ENCODE assay signal across 20 cellular contexts in the genomic region with DNA sequence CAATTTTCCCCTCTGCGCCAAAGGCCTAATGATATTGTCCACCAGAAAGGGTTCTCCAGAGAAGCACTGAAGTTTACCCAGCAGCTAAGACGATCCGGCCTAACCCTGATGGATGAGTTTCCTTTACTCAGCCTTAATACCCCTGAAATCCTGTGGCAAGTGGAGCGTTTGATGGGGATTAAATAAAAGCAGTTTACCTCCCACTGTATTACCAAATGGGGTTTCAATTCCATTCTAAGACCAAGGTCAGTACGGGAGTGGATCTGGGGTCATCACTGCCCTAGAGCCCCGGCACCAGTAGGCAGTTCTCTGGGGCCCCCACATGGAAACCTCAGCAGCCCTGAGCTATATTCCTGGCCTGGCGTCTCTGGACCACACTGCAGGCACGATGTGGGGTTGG.
DNase-seq lines count a peak whose midpoint lies in the region; ATAC-seq and TF ChIP-seq lines count a peak whose summit lies in the region.
"Had no signal": no experiment of that assay in that cellular context is flagged by ENCODE, and none has a peak within 500 bp of the region (broad histone marks: within the 10 kb centered on the region; RNA-seq: fewer than 3 reads in every experiment).

No MANE protein-coding gene starts in this region.

- H3K9me3 Mint-ChIP-seq in nephron progenitor cell: no peaks in the 10 kb centered on the region
- H3K9me3 Mint-ChIP-seq: CD4-positive, CD25-positive, alpha-beta regulatory T cell; HFFc6 had no signal

- no peaks in the 10 kb centered on the region for H3K9me3 ChIP-seq in T-helper 17 cell (ENCODE audit: control insufficient read depth, low read length, poor library complexity, severe bottlenecking)
- H3K9me3 ChIP-seq: BLaER1, HAP-1 had no signal

- no peak for TF ChIP-seq CTCF in nephron progenitor cell (IDR thresholded peaks at IDR 0.05)
- TF ChIP-seq CTCF in GM20000 (IDR thresholded peaks at IDR 0.05; ENCODE audit: extremely low read depth, missing control alignments): no peak

- ATAC-seq in T-helper 17 cell (no peak), GM18861 (IDR thresholded peaks at IDR 0.05; ENCODE audit: unreplicated experiment) (no peak), HG02870 (IDR thresholded peaks at IDR 0.05; ENCODE audit: unreplicated experiment) (no peak)
- ATAC-seq: GM12878, SK-N-SH treated with all-trans-retinoic acid at 6 μM for 48 hours had no signal

- peak; percentile 29 to 66 for DNase-seq in NCI-H524 (lab: John Stamatoyannopoulos, UW)
- DNase-seq in NCI-H524 treated with DMSO at 0.1 percent for 48 hours (lab: John Stamatoyannopoulos, UW): no peak
- no peak for DNase-seq in T-helper 17 cell
- no peak for DNase-seq in nephron progenitor cell
- DNase-seq in GM20000 (ENCODE audit: low spot score): no peak
- DNase-seq: CD4-positive, CD25-positive, alpha-beta regulatory T cell; GDM1; GOT3; HFFc6; KG1; MM.1S; NCI-H2029; NCI-H2227 treated with DMSO at 0.1 percent for 48 hours; SIG-M5 had no signal

- peaks cover 8% of the 10 kb centered on the region for H3K4me1 Mint-ChIP-seq in T-helper 17 cell
- H3K4me1 Mint-ChIP-seq in nephron progenitor cell: peaks cover 44% of the 10 kb centered on the region
- H3K4me1 Mint-ChIP-seq: CD4-positive, CD25-positive, alpha-beta regulatory T cell had no signal

- H3K4me3 Mint-ChIP-seq in T-helper 17 cell: no peak overlapping the region
- H3K4me3 Mint-ChIP-seq in nephron progenitor cell: no peak overlapping the region
- H3K4me3 Mint-ChIP-seq: CD4-positive, CD25-positive, alpha-beta regulatory T cell; HFFc6 had no signal

- no peaks in the 10 kb centered on the region for H3K27me3 Mint-ChIP-seq in T-helper 17 cell
- H3K27me3 Mint-ChIP-seq in nephron progenitor cell (ENCODE audit: low read depth, poor library complexity): peaks cover 13% of the 10 kb centered on the region
- H3K27me3 Mint-ChIP-seq: CD4-positive, CD25-positive, alpha-beta regulatory T cell had no signal

- H3K36me3 Mint-ChIP-seq in T-helper 17 cell (ENCODE audit: low read depth) (peaks cover 2% of the 10 kb centered on the region), nephron progenitor cell (ENCODE audit: low read depth) (no peaks in the 10 kb centered on the region)

- H3K27ac Mint-ChIP-seq in T-helper 17 cell (peak overlapping the region; percentile 87), nephron progenitor cell (peak overlapping the region; percentile 57)
- H3K27ac Mint-ChIP-seq: CD4-positive, CD25-positive, alpha-beta regulatory T cell; HFFc6 had no signal

Comparison
In these comparisons a context has a peak if more than half of its experiments do, and no peak if none do; other contexts are left out.
1. DNase-seq: peak in NCI-H524 (2 of 2); none in NCI-H524 treated with DMSO at 0.1 percent for 48 hours (single experiment), T-helper 17 cell (0 of 3), nephron progenitor cell (single experiment) and GM20000 (single experiment).